ENCODE assay signal across 8 cellular contexts in genomic region chr17:1259910-1260389, GRCh38. TPM values are rescaled to one million over a fixed set of nuclear protein-coding genes. Genes with fewer than 3 reads are reported as not detected.
DNase-seq lines count a peak whose midpoint lies in the region; ATAC-seq and TF ChIP-seq lines count a peak whose summit lies in the region.

No MANE protein-coding gene starts in this region.

- H3K36me3 ChIP-seq in mucosa of descending colon (ENCODE audit: low read depth) = no peaks in the 10 kb centered on the region

- intact Hi-C loops in mucosa of descending colon (cut with DNase I, micrococcal nuclease) = no loop called here

- H3K9me3 Mint-ChIP-seq in chondrocyte (ENCODE audit: low read depth) = no peaks in the 10 kb centered on the region

- H3K4me1 ChIP-seq in mucosa of descending colon (ENCODE audit: low read depth) = peaks cover 11% of the 10 kb centered on the region

- H3K36me3 Mint-ChIP-seq in chondrocyte (ENCODE audit: low read depth) = no peaks in the 10 kb centered on the region

- peak overlapping the region; percentile 83 for H3K4me3 Mint-ChIP-seq in chondrocyte (ENCODE audit: unreplicated experiment)

- H3K9me3 ChIP-seq in AG04450 (ENCODE audit: control insufficient read depth, insufficient read depth, low read length) (peaks cover 5% of the 10 kb centered on the region; the same call in 1 of the 2 replicates), mucosa of descending colon (no peaks in the 10 kb centered on the region)

- H3K27ac ChIP-seq in AG04450 (ENCODE audit: low read depth, low read length) = no peak overlapping the region
- H3K27ac ChIP-seq in caudate nucleus (ENCODE audit: low read depth, low read length) = no peak overlapping the region

- H3K27me3 ChIP-seq in AG04450 (ENCODE audit: control insufficient read depth, insufficient read depth, low read length) = peaks cover 9% of the 10 kb centered on the region

- TF ChIP-seq CTCF in AG04450 (IDR thresholded peaks at IDR 0.05; ENCODE audit: low read depth, low read length) (no peak), chondrocyte (IDR thresholded peaks at IDR 0.05) (no peak), mucosa of descending colon (IDR thresholded peaks at IDR 0.05) (no peak)

- POLR2A ChIA-PET in AG04450 (lab: Yijun Ruan, JAX) = interaction anchor here (0.6 to 0.8 kb wide), 3 partner anchors 9 to 212 kb away, joined by 3 to 6 read pairs (median 4); no protein-coding TSS in a partner anchor

- H3K4me1 Mint-ChIP-seq in chondrocyte (ENCODE audit: low read depth) = peaks cover 6% of the 10 kb centered on the region

- H3K27ac Mint-ChIP-seq in chondrocyte (ENCODE audit: unreplicated experiment) = peak overlapping the region; percentile 85

- CTCF ChIA-PET in AG04450 (lab: Charles Lee) = interaction anchor here (1.0 to 2.9 kb wide), 6 partner anchors 45 to 314 kb away, joined by 3 to 23 read pairs (median 5); partner anchors contain the start of gene INPP5K

- DNase-seq in AG04450 (ENCODE audit: low read depth, low spot score) (no peak), LoVo (ENCODE audit: low spot score) (peak; percentile 20), chondrocyte (ENCODE audit: low spot score) (no peak), mucosa of descending colon (no peak), caudate nucleus (lab: John Stamatoyannopoulos, UW) (no peak), GM19240 (ENCODE audit: insufficient read length, low spot score) (no peak), NCI-H146 (lab: John Stamatoyannopoulos, UW) (no peak), inferior parietal cortex (ENCODE audit: extremely low spot score) (no peak)

- H3K27me3 Mint-ChIP-seq in chondrocyte (ENCODE audit: low read depth) = peaks cover 3% of the 10 kb centered on the region

- H3K4me3 ChIP-seq in AG04450 (ENCODE audit: low read depth, low read length) (peak overlapping the region; percentile 61), mucosa of descending colon (no peak overlapping the region)

- ATAC-seq in mucosa of descending colon = peak; percentile 48

RNA-seq across cellular contexts. Expression of gene BHLHA9, which starts 10.3 kb away (rescaled TPM):
- polyA plus RNA-seq in AG04450 (2011; rRNA removed) = not detected in 2 replicates
- not detected in 2 replicates for polyA minus RNA-seq in AG04450 (2011; rRNA and poly(A)+ RNA removed)
- total RNA-seq in chondrocyte (not detected in 3 replicates), mucosa of descending colon (not detected)

RNA-seq across cellular contexts. Expression of gene TRARG1, which starts 19.5 kb away (rescaled TPM):
- polyA plus RNA-seq in AG04450 (2011; rRNA removed) = not detected in 2 replicates
- polyA minus RNA-seq in AG04450 (2011; rRNA and poly(A)+ RNA removed) = not detected in 2 replicates
- total RNA-seq in chondrocyte (not detected in 3 replicates), mucosa of descending colon (under 1 TPM in 2 of 3 donors, not detected in 1; 0.41 to 0.66 TPM)
